In the genomic region with DNA sequence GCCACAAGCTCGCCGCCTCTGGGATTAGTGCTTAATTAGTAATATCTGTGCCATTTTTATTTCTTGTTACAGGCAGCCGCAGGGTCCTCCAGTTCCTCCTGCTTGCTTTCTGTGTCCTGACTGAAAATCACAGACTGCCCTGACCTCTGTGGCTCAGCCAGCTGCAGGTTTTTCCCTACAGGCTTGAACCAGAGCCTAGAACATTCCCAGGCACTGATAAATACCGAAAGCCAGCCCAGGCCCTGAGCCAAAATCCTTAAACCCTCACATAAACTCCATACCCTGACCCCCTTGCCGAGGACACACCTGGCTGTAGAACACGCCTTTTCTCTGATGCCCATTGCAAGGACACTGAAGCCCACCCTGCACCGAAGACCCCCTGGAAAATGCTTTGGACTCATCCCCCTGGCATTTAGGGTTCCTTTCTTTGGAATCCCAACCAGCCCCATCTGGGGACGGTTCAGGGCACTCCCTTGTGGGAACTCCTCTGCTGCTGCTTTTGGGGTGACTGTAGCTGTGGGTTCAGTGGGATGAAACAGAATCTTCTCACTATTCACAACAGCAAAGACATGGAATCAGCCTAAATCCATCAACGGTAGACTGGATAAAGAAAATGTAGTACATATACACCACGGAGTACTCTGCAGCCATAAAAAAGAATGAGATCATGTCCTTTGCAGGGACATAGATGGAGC, we compare ENCODE assay signal across 11 cellular contexts. TPM values are rescaled to one million over a fixed set of nuclear protein-coding genes. Genes with fewer than 3 reads are reported as not detected.
DNase-seq lines count a peak whose midpoint lies in the region; ATAC-seq, FAIRE-seq and TF ChIP-seq lines count a peak whose summit lies in the region.
"Had no signal": no experiment of that assay in that cellular context is flagged by ENCODE, and none has a peak within 500 bp of the region (broad histone marks: within the 10 kb centered on the region; RNA-seq: fewer than 3 reads in every experiment).

No MANE protein-coding gene starts in this region.

- peak overlapping the region; percentile 26 to 97 for H3K27ac Mint-ChIP-seq in effector memory CD8-positive, alpha-beta T cell

- H3K4me2 ChIP-seq in HepG2 (ENCODE audit: low read depth, low read length), result no peak overlapping the region

- H3K27me3 Mint-ChIP-seq in effector memory CD8-positive, alpha-beta T cell, result no peaks in the 10 kb centered on the region

- in situ Hi-C loops in HepG2 (cut with HindIII; ENCODE audit: extremely low pct_ligation_motif_present, low pct_unique_long_range_greater_than_20kb), result no loop called here

- peaks cover 18 to 19% of the 10 kb centered on the region in 2 donors for H3K4me1 Mint-ChIP-seq in effector memory CD8-positive, alpha-beta T cell (ENCODE audit: low read depth in 2 of 2)

- H3K36me3 Mint-ChIP-seq in effector memory CD8-positive, alpha-beta T cell (ENCODE audit: insufficient read depth), result peaks cover 45% of the 10 kb centered on the region

- H3K27ac ChIP-seq in RWPE1, result peak overlapping the region; percentile 100
- H3K27ac ChIP-seq in HepG2 (ENCODE audit: extremely low read length, insufficient read depth, low read length), result peak overlapping the region; percentile 18
- H3K27ac ChIP-seq in stomach, result peak overlapping the region; percentile 43 to 85 (median 73)

- H3K79me2 ChIP-seq in HepG2 (ENCODE audit: insufficient read depth, low read length), result no peaks in the 10 kb centered on the region

- H3K36me3 ChIP-seq in HepG2 (replicated peaks in 1 of 2; ENCODE audit: control insufficient read depth in 1 of 2, insufficient read depth in 2 of 2, low read length in 2 of 2) (peaks cover 14 to 37% of the 10 kb centered on the region in 2 experiments), stomach (peaks cover 36 to 84% (median 72%) of the 10 kb centered on the region in 4 donors)

- no peak for TF ChIP-seq RAD21 in HepG2 (CRISPR knock-in tag; IDR thresholded peaks at IDR 0.05)

- no peaks in the 10 kb centered on the region for H4K20me1 ChIP-seq in HepG2 (ENCODE audit: insufficient read depth, low read length)

- H3K9me3 ChIP-seq in HepG2 (ENCODE audit: low read length) (no peaks in the 10 kb centered on the region), stomach (no peaks in the 10 kb centered on the region)

- 91% methylated on average over 10 of the region's 10 CpGs for WGBS in HepG2 (ENCODE audit: low lambda C conversion rate)
- WGBS in stomach, 5 donors, result 50 to 71% (median 53%) methylated on average over 10 of the region's 10 CpGs
- WGBS in lower leg skin, 2 donors, result 62 to 70% methylated on average over 10 of the region's 10 CpGs

- H3K4me3 Mint-ChIP-seq in effector memory CD8-positive, alpha-beta T cell, result no peak overlapping the region

- FAIRE-seq in HepG2 (lab: Jason Lieb, UNC), result no peak

- intact Hi-C loops in HepG2 (cut with micrococcal nuclease; ENCODE audit: unreplicated experiment) (no loop called here), stomach (cut with DNase I; ENCODE audit: low total_unique reads) (no loop called here), lower leg skin (cut with DNase I; ENCODE audit: low total_unique reads) (no loop called here)

- ATAC-seq in effector memory CD8-positive, alpha-beta T cell (replicated peaks), result no peak
- ATAC-seq in HepG2 (no peak), HG03097 (IDR thresholded peaks at IDR 0.05; ENCODE audit: low FRiP score, unreplicated experiment) (no peak)

- H3K4me1 ChIP-seq in HepG2 (ENCODE audit: insufficient read depth, low read length), result peaks cover 58% of the 10 kb centered on the region
- H3K4me1 ChIP-seq in stomach, result peaks cover 51 to 71% (median 58%) of the 10 kb centered on the region in 4 donors

- H3K27me3 ChIP-seq in HepG2 (ENCODE audit: control insufficient read depth in 1 of 2, insufficient read depth in 2 of 2, low read length in 2 of 2), result no peaks in the 10 kb centered on the region
- H3K27me3 ChIP-seq in stomach, result no peaks in the 10 kb centered on the region

- no TSS peak for BruUV-seq in HepG2 (replicated peaks; lab: Mats Ljungman, UMichigan)

- CTCF ChIA-PET in RWPE1 (lab: Yijun Ruan, JAX), result interaction anchor here (0.5 kb wide), 1 partner anchor 275 kb away, joined by 3 read pairs; no protein-coding TSS in a partner anchor
- CTCF ChIA-PET in HepG2 (lab: Yijun Ruan, JAX; ENCODE audit: low intra/inter-chr PET ratio, low total read pairs), result no interaction called here

- no peak overlapping the region for H2AFZ ChIP-seq in HepG2 (ENCODE audit: low read length)

- H3K9me3 Mint-ChIP-seq in effector memory CD8-positive, alpha-beta T cell, result no peaks in the 10 kb centered on the region

- H3K4me3 ChIP-seq in HepG2 (replicated peaks in 1 of 3; ENCODE audit: insufficient read depth in 1 of 3, low read depth in 2 of 3, low read length in 3 of 3), result no peak overlapping the region
- no peak overlapping the region for H3K4me3 ChIP-seq in stomach
- no peak overlapping the region for H3K4me3 ChIP-seq in lower leg skin (ENCODE audit: low read depth, poor library complexity, severe bottlenecking)
- H3K4me3 ChIP-seq: skin epidermis had no signal

- POLR2A ChIA-PET in RWPE1 (lab: Yijun Ruan, JAX; ENCODE audit: low non-redundant PET), result no interaction called here
- POLR2A ChIA-PET in HepG2 (lab: Yijun Ruan, JAX), result no interaction called here

- no peak for TF ChIP-seq EP300 in HepG2 (IDR thresholded peaks at IDR 0.05; ENCODE audit: low read depth in 2 of 2, low read length in 2 of 2)
- TF ChIP-seq EP300 in HepG2 (CRISPR knock-in tag; IDR thresholded peaks at IDR 0.05; ENCODE audit: borderline replicate concordance), result no peak
- TF ChIP-seq EP300 in stomach (IDR thresholded peaks at IDR 0.05), result no peak

- TF ChIP-seq CTCF in RWPE1 (conservative IDR thresholded peaks at IDR 0.05; ENCODE audit: low read depth), result no peak
- TF ChIP-seq CTCF in HepG2 (CRISPR knock-in tag; IDR thresholded peaks at IDR 0.05), result no peak
- no peak for TF ChIP-seq CTCF in stomach (IDR thresholded peaks at IDR 0.05)
- no peak for TF ChIP-seq CTCF in lower leg skin (IDR thresholded peaks at IDR 0.05)

- TF ChIP-seq POLR2A in HepG2 (IDR thresholded peaks at IDR 0.05; ENCODE audit: insufficient read depth in 1 of 2, low read depth in 2 of 2, low read length in 2 of 2), result no peak
- no peak for TF ChIP-seq POLR2A in stomach (IDR thresholded peaks at IDR 0.05)
- TF ChIP-seq POLR2A in lower leg skin (IDR thresholded peaks at IDR 0.05), result no peak

- no peak overlapping the region for H3K9ac ChIP-seq in HepG2 (ENCODE audit: insufficient read depth, low read depth, low read length)

- DNase-seq in RWPE1 (ENCODE audit: low spot score) (no peak), HepG2 (ENCODE audit: low spot score) (no peak), stomach (peak; percentile 85), NCI-H748 (lab: John Stamatoyannopoulos, UW; ENCODE audit: unreplicated experiment) (no peak), lower leg skin (ENCODE audit: low spot score in 2 of 2) (no peak), middle frontal gyrus (ENCODE audit: extremely low spot score, low spot score) (no peak)
- no peak for DNase-seq in effector memory CD8-positive, alpha-beta T cell
- DNase-seq: Karpas-422, NCI-H2171 had no signal

RNA-seq across cellular contexts. Expression of gene DPP9, which starts 15.5 kb away (rescaled TPM):
- total RNA-seq in HepG2 (2016; rRNA removed; fragmentation: Illumina TruSeq; extraction: Trizol), result 25.8 and 26.6 TPM in 2 replicates
- 21.9 and 23.0 TPM in 2 replicates for total RNA-seq in HepG2 (2016; cell fraction: cytosol; rRNA removed; fragmentation: Illumina TruSeq; extraction: Trizol; ENCODE audit: low read depth)
- total RNA-seq in HepG2 (2016; cell fraction: insoluble cytoplasmic fraction; rRNA removed; fragmentation: Illumina TruSeq; extraction: Trizol), result 19.7 and 28.0 TPM in 2 replicates
- 28.4 and 28.6 TPM in 2 replicates for total RNA-seq in HepG2 (2016; cell fraction: membrane; rRNA removed; fragmentation: Illumina TruSeq; extraction: Trizol)
- total RNA-seq in HepG2 (2016; cell fraction: nucleus; rRNA removed; fragmentation: Illumina TruSeq; extraction: Trizol), result 19.7 and 23.4 TPM in 2 replicates
- polyA plus RNA-seq in HepG2 (2011; rRNA removed), result 8.4 and 9.4 TPM in 2 replicates
- 5.3 and 7.0 TPM in 2 replicates for polyA plus RNA-seq in HepG2 (2011; cell fraction: cytosol; rRNA removed)
- 33.2 and 42.2 TPM in 2 replicates for polyA plus RNA-seq in HepG2 (2011; cell fraction: nucleus; rRNA removed)
- 14.9 and 17.3 TPM in 2 replicates for polyA plus RNA-seq in HepG2 (2012)
- polyA plus RNA-seq in HepG2 (2016; cell fraction: cytosol; fragmentation: Illumina TruSeq; extraction: Trizol; ENCODE audit: low read depth), result 11.8 and 12.3 TPM in 2 replicates
- polyA plus RNA-seq in HepG2 (2016; cell fraction: insoluble cytoplasmic fraction; fragmentation: Illumina TruSeq; extraction: Trizol; ENCODE audit: low read depth), result 26.8 and 38.6 TPM in 2 replicates
- 22.3 and 23.5 TPM in 2 replicates for polyA plus RNA-seq in HepG2 (2016; cell fraction: membrane; fragmentation: Illumina TruSeq; extraction: Trizol; ENCODE audit: low read depth)
- 52.8 and 55.7 TPM in 2 replicates for polyA plus RNA-seq in HepG2 (2016; cell fraction: nucleus; fragmentation: Illumina TruSeq; extraction: Trizol; ENCODE audit: insufficient read depth, low read depth)
- 26.0 and 29.3 TPM in 2 replicates for polyA minus RNA-seq in HepG2 (2011; rRNA and poly(A)+ RNA removed; ENCODE audit: low replicate concordance)
- 10.0 and 10.8 TPM in 2 replicates for polyA minus RNA-seq in HepG2 (2011; cell fraction: cytosol; rRNA and poly(A)+ RNA removed)
- 25.8 and 26.7 TPM in 2 replicates for polyA minus RNA-seq in HepG2 (2011; cell fraction: nucleus; rRNA and poly(A)+ RNA removed)
- 100 to 1,000 TPM in 2 of 5 donors, 10 to 100 TPM in 3; 24.6 to 178 (median 82.1) TPM for total RNA-seq in stomach
- 10 to 100 TPM; 18.7 to 30.2 (median 24.6) TPM for polyA plus RNA-seq in stomach
- total RNA-seq in lower leg skin, result 100 to 1,000 TPM in 1 of 4 donors, 10 to 100 TPM in 3; 76.7 to 125 (median 86.6) TPM

RNA-seq across cellular contexts. Expression of gene MYDGF, which starts 38.0 kb away (rescaled TPM):
- total RNA-seq in HepG2 (2016; rRNA removed; fragmentation: Illumina TruSeq; extraction: Trizol), result 51.2 and 116 TPM in 2 replicates
- 22.6 and 23.9 TPM in 2 replicates for total RNA-seq in HepG2 (2016; cell fraction: cytosol; rRNA removed; fragmentation: Illumina TruSeq; extraction: Trizol; ENCODE audit: low read depth)
- 51.8 and 121 TPM in 2 replicates for total RNA-seq in HepG2 (2016; cell fraction: insoluble cytoplasmic fraction; rRNA removed; fragmentation: Illumina TruSeq; extraction: Trizol)
- total RNA-seq in HepG2 (2016; cell fraction: membrane; rRNA removed; fragmentation: Illumina TruSeq; extraction: Trizol), result 39.4 and 44.5 TPM in 2 replicates
- total RNA-seq in HepG2 (2016; cell fraction: nucleus; rRNA removed; fragmentation: Illumina TruSeq; extraction: Trizol), result 80.0 and 98.1 TPM in 2 replicates
- polyA plus RNA-seq in HepG2 (2011; rRNA removed), result 195 and 198 TPM in 2 replicates
- 230 and 342 TPM in 2 replicates for polyA plus RNA-seq in HepG2 (2011; cell fraction: cytosol; rRNA removed)
- polyA plus RNA-seq in HepG2 (2011; cell fraction: nucleus; rRNA removed), result 115 and 125 TPM in 2 replicates
- 153 and 214 TPM in 2 replicates for polyA plus RNA-seq in HepG2 (2012)
- polyA plus RNA-seq in HepG2 (2016; cell fraction: cytosol; fragmentation: Illumina TruSeq; extraction: Trizol; ENCODE audit: low read depth), result 30.7 and 35.4 TPM in 2 replicates
- polyA plus RNA-seq in HepG2 (2016; cell fraction: insoluble cytoplasmic fraction; fragmentation: Illumina TruSeq; extraction: Trizol; ENCODE audit: low read depth), result 58.1 and 61.6 TPM in 2 replicates
- 39.4 and 41.3 TPM in 2 replicates for polyA plus RNA-seq in HepG2 (2016; cell fraction: membrane; fragmentation: Illumina TruSeq; extraction: Trizol; ENCODE audit: low read depth)
- polyA plus RNA-seq in HepG2 (2016; cell fraction: nucleus; fragmentation: Illumina TruSeq; extraction: Trizol; ENCODE audit: insufficient read depth, low read depth), result 174 and 190 TPM in 2 replicates
- 65.4 and 78.5 TPM in 2 replicates for polyA minus RNA-seq in HepG2 (2011; rRNA and poly(A)+ RNA removed; ENCODE audit: low replicate concordance)
- polyA minus RNA-seq in HepG2 (2011; cell fraction: cytosol; rRNA and poly(A)+ RNA removed), result 53.5 and 66.5 TPM in 2 replicates
- 27.7 and 29.1 TPM in 2 replicates for polyA minus RNA-seq in HepG2 (2011; cell fraction: nucleus; rRNA and poly(A)+ RNA removed)
- 10 to 100 TPM; 41.4 to 77.5 (median 71.3) TPM for total RNA-seq in stomach
- 10 to 100 TPM; 66.4 to 86.6 (median 75.3) TPM for polyA plus RNA-seq in stomach
- 10 to 100 TPM; 25.9 to 56.0 (median 29.6) TPM for total RNA-seq in lower leg skin

Comparison
In these comparisons a context has a peak if more than half of its experiments do, and no peak if none do; other contexts are left out.
1. H3K27ac ChIP-seq: peak in every context shown above with its lines; median percentile 100 in RWPE1; 73 in stomach; 18 in HepG2.